9 cellular contexts compared by ENCODE assay signal in genomic region chr6:35736293-35736894, GRCh38. TPM values are rescaled to one million over a fixed set of nuclear protein-coding genes. Genes with fewer than 3 reads are reported as not detected.
DNase-seq lines count a peak whose midpoint lies in the region; ATAC-seq, FAIRE-seq and TF ChIP-seq lines count a peak whose summit lies in the region.
"Had no signal": no experiment of that assay in that cellular context is flagged by ENCODE, and none has a peak within 500 bp of the region (broad histone marks: within the 10 kb centered on the region; RNA-seq: fewer than 3 reads in every experiment).

No MANE protein-coding gene starts in this region.

- H3K4me3 ChIP-seq in Caco-2 (ENCODE audit: low read depth, low read length) = no peak overlapping the region

- no TSS peak for BruUV-seq in Caco-2 (replicated peaks; lab: Mats Ljungman, UMichigan)

- H3K36me3 Mint-ChIP-seq in Caco-2 (ENCODE audit: insufficient read depth, unreplicated experiment) = no peaks in the 10 kb centered on the region

- peak overlapping the region; percentile 100 for H3K27ac ChIP-seq in RWPE1

- DNase-seq in Caco-2 = peak; percentile 70 to 83
- DNase-seq in HUDEP-2 (lab: John Stamatoyannopoulos, UW; ENCODE audit: unreplicated experiment in 76 of 76) = peak in 70 of 76 experiments; percentile 17 to 89 (median 70)
- DNase-seq in RWPE1 (ENCODE audit: low spot score) = peak; percentile 78
- peak; percentile 81 for DNase-seq in activated gamma-delta T cell treated with anti-CD3 and anti-CD28 coated beads, Interleukin-2, amount 50 U/mL, for 16 hours (ENCODE audit: low read depth)
- DNase-seq in germinal center (ENCODE audit: low spot score) = peak; percentile 83
- DNase-seq in pons (ENCODE audit: low spot score) = peak; percentile 74
- peak; percentile 67 for DNase-seq in urothelium cell line (ENCODE audit: low spot score)

- H3K9me3 ChIP-seq in Caco-2 = no peaks in the 10 kb centered on the region

- H3K36me3 ChIP-seq in Caco-2 (ENCODE audit: control insufficient read depth, insufficient read depth, low read length) = no peaks in the 10 kb centered on the region

- FAIRE-seq in urothelium cell line (lab: Jason Lieb, UNC) = no peak
- FAIRE-seq: TTC549 had no signal

- H3K4me1 Mint-ChIP-seq in Caco-2 (ENCODE audit: low read depth, unreplicated experiment) = peaks cover 8% of the 10 kb centered on the region

- intact Hi-C loops in Caco-2 (cut with micrococcal nuclease; ENCODE audit: unreplicated experiment) = loop anchor here (1.0 to 10.0 kb wide), 3 partner anchors 152 to 442 kb away; partner anchors contain the start of gene DEF6

- POLR2A ChIA-PET in Caco-2 (lab: Charles Lee) (no interaction called here), RWPE1 (lab: Yijun Ruan, JAX; ENCODE audit: low non-redundant PET) (no interaction called here)

- H3K27me3 ChIP-seq in Caco-2 (replicated peaks; ENCODE audit: control insufficient read depth, insufficient read depth, low read length) = no peaks in the 10 kb centered on the region

- TF ChIP-seq CTCF in Caco-2 (IDR thresholded peaks at IDR 0.05; ENCODE audit: insufficient read depth in 1 of 2, low read depth in 1 of 2, low read length in 1 of 2, severe bottlenecking in 1 of 2, unreplicated experiment in 1 of 2) (peak; percentile 86 to 96), RWPE1 (conservative IDR thresholded peaks at IDR 0.05; ENCODE audit: low read depth) (peak; percentile 93)

- H3K27ac Mint-ChIP-seq in Caco-2 (ENCODE audit: unreplicated experiment) = no peak overlapping the region

- H3K4me1 ChIP-seq in Caco-2 = peaks cover 22% of the 10 kb centered on the region

- no peak for ATAC-seq in HG03280 (IDR thresholded peaks at IDR 0.05; ENCODE audit: unreplicated experiment)

- no peaks in the 10 kb centered on the region for H3K9me3 Mint-ChIP-seq in Caco-2 (ENCODE audit: unreplicated experiment)

- H3K4me3 Mint-ChIP-seq in Caco-2 (ENCODE audit: unreplicated experiment) = no peak overlapping the region

- CTCF ChIA-PET in Caco-2 (lab: Charles Lee) (interaction anchor here (0.8 to 2.1 kb wide), 11 partner anchors 9 to 217 kb away, joined by 3 to 31 read pairs (median 5); no protein-coding TSS in a partner anchor), RWPE1 (lab: Yijun Ruan, JAX) (interaction anchor here (0.5 to 3.9 kb wide), 27 partner anchors 10 to 681 kb away, joined by 3 to 25 read pairs (median 4); no protein-coding TSS in a partner anchor)

- H3K27me3 Mint-ChIP-seq in Caco-2 (ENCODE audit: insufficient read depth, unreplicated experiment) = no peaks in the 10 kb centered on the region

RNA-seq across cellular contexts. Expression of gene ARMC12, which starts 0.4 kb away (rescaled TPM):
- not detected in 2 replicates for total RNA-seq in Caco-2 (2022)

RNA-seq across cellular contexts. Expression of gene CLPSL2, which starts 40.0 kb away (rescaled TPM):
- 1.3 and 2.0 TPM in 2 replicates for total RNA-seq in Caco-2 (2022)

RNA-seq across cellular contexts. Expression of gene CLPSL1, which starts 44.4 kb away (rescaled TPM):
- total RNA-seq in Caco-2 (2022) = not detected in 2 replicates

RNA-seq across cellular contexts. Expression of gene FKBP5, which starts 47.7 kb away (rescaled TPM):
- 16.5 and 20.1 TPM in 2 replicates for total RNA-seq in Caco-2 (2022)
